14 cellular contexts compared by ENCODE assay signal in genomic region chr2:170227467-170228075, GRCh38.
DNase-seq lines count a peak whose midpoint lies in the region; ATAC-seq lines count a peak whose summit lies in the region.
"Had no signal": no experiment of that assay in that cellular context is flagged by ENCODE, and none has a peak within 500 bp of the region (broad histone marks: within the 10 kb centered on the region; RNA-seq: fewer than 3 reads in every experiment).

No MANE protein-coding gene starts in this region.

- peak; percentile 80 for ATAC-seq in GM18861 (IDR thresholded peaks at IDR 0.05; ENCODE audit: unreplicated experiment)
- peak; percentile 84 for ATAC-seq in GM21390 (IDR thresholded peaks at IDR 0.05; ENCODE audit: unreplicated experiment)
- peak; percentile 81 for ATAC-seq in HG03025 (IDR thresholded peaks at IDR 0.05; ENCODE audit: low FRiP score, unreplicated experiment)

- H3K27ac Mint-ChIP-seq in activated T-cell treated with anti-CD3 and anti-CD28 coated beads, Interleukin-2, amount 50 U/mL, for 24 hours = no peak overlapping the region

- no peaks in the 10 kb centered on the region for H3K36me3 Mint-ChIP-seq in activated T-cell treated with anti-CD3 and anti-CD28 coated beads, Interleukin-2, amount 50 U/mL, for 24 hours (ENCODE audit: low read depth)

- H3K4me1 Mint-ChIP-seq in activated T-cell treated with anti-CD3 and anti-CD28 coated beads, Interleukin-2, amount 50 U/mL, for 24 hours (ENCODE audit: low read depth) = no peaks in the 10 kb centered on the region

- DNase-seq in NAMALWA (ENCODE audit: low spot score) = peak; percentile 20
- no peak for DNase-seq in stimulated activated CD4-positive, alpha-beta T cell treated with anti-CD3 and anti-CD28 coated beads, Interleukin-2, amount 100 ng/mL, for 24 hours
- no peak for DNase-seq in activated T-cell treated with anti-CD3 and anti-CD28 coated beads, Interleukin-2, amount 50 U/mL, for 24 hours
- DNase-seq in GDM1 (lab: John Stamatoyannopoulos, UW) = no peak
- no peak for DNase-seq in stimulated activated CD4-positive, alpha-beta T cell treated with anti-CD3 and anti-CD28 coated beads, Interleukin-4, amount 100 ng/mL, for 1 hour
- DNase-seq: activated CD4-positive, alpha-beta T cell treated with anti-CD3 and anti-CD28 coated beads, Interleukin-2, amount 50 U/mL, for 1 hour; activated effector memory CD4-positive, alpha-beta T cell treated with anti-CD3 and anti-CD28 coated beads, Interleukin-2, amount 50 U/mL, for 16 hours; EL; mammary epithelial cell; NK-92 treated with Interleukin-12 subunit alpha and Interleukin-12 subunit beta, amount 100 ng/mL, for 24 hours; ovary had no signal

- H3K4me3 Mint-ChIP-seq in activated T-cell treated with anti-CD3 and anti-CD28 coated beads, Interleukin-2, amount 50 U/mL, for 24 hours = no peak overlapping the region

- H3K27me3 Mint-ChIP-seq in activated T-cell treated with anti-CD3 and anti-CD28 coated beads, Interleukin-2, amount 50 U/mL, for 24 hours = peaks cover 3% of the 10 kb centered on the region

- H3K9me3 Mint-ChIP-seq in activated T-cell treated with anti-CD3 and anti-CD28 coated beads, Interleukin-2, amount 50 U/mL, for 24 hours = no peaks in the 10 kb centered on the region
